ENCODE assay signal across 8 cellular contexts in the genomic region with DNA sequence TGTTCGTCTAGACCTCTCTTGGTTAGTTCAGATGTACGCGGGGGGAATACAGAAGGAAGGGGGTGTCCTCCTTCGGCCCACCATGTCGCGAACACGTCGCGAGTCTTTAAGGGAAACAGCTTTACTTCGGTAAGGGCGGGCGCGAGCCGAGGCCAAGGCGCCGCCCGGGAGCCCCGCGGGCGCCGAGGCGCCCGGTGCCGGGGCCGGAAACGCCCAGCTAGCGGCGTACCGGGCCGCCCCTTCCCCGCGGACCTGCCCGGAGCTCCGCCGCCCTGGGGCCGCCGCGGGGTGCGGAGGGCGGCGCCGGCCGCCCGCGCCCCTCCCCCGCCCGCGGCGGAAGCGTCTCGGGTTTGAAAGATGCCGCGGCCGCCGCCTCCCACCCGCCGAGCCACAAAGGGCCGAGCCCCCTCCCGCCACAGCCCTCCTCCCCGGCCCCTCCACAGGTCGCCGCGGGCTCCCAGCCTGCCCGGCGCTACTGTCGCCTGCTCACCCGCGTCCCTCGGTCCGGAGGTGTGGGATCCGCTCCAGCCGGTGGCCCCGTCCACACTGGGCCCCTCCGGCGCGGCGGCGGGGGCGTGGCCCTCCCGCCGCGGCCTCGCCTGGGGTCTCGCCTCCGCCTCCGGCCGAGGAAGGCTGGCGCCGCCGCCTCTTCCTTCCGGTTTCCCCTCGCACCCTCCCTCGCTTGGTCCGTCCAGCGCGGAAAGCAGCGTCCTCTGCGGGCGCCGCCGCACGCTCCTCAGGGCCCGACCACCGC. TPM values are rescaled to one million over a fixed set of nuclear protein-coding genes. Genes with fewer than 3 reads are reported as not detected.
DNase-seq lines count a peak whose midpoint lies in the region; ATAC-seq and TF ChIP-seq lines count a peak whose summit lies in the region.

Gene KBTBD2 (minus strand): TSS at position 715 of the 754 bp plus-strand sequence. CDS start 12,156 bp downstream, outside the sequence.

- no peak within 1 kb of the TSS for H2AFZ ChIP-seq in H9 (ENCODE audit: low read length)

- H3K9ac ChIP-seq in H9 (ENCODE audit: extremely low read depth, insufficient read length, low read length) (peak within 1 kb of the TSS; percentile 85), adipocyte (ENCODE audit: low read length) (peak within 1 kb of the TSS; percentile 97)

- H2AK5ac ChIP-seq in H9 (ENCODE audit: insufficient read length, low read length): no peak within 1 kb of the TSS

- peak; percentile 58 to 83 (median 74) for ATAC-seq in heart right ventricle
- ATAC-seq in upper lobe of left lung (ENCODE audit: low FRiP score in 2 of 2): peak; percentile 70 to 76

- H3K23ac ChIP-seq in H9 (ENCODE audit: insufficient read length, low read depth, low read length): no peak within 1 kb of the TSS

- peak in 3 of 4 donors; percentile 19 to 79 (median 64) for TF ChIP-seq POLR2A in upper lobe of left lung (IDR thresholded peaks at IDR 0.05)

- peak within 1 kb of the TSS; percentile 46 for H3T11ph ChIP-seq in H9 (ENCODE audit: low read length)

- peaks cover 29 to 34% of the 10 kb centered on the region in 2 experiments for H3K4me1 Mint-ChIP-seq in H9
- H3K4me1 Mint-ChIP-seq in progenitor cell of endocrine pancreas (ENCODE audit: low read depth): peaks cover 55% of the 10 kb centered on the region

- H3K14ac ChIP-seq in H9 (ENCODE audit: insufficient read depth, low read length): peak within 1 kb of the TSS; percentile 94

- peak within 1 kb of the TSS; percentile 88 for H3K4me2 ChIP-seq in H9 (ENCODE audit: insufficient read depth, insufficient read length, low read length)

- intact Hi-C loops in heart right ventricle (cut with DNase I): loop anchor here in 5 of 10 donors (5.0 kb wide), 7 partner anchors 44 to 399 kb away; partner anchors contain the start of genes FKBP9 (in 2 of the 5), AVL9 (in 1 of the 5), LSM5 (in 1 of the 5) and NT5C3A (in 1 of the 5)

- H3K4me3 ChIP-seq in GM06990 (replicated peaks; ENCODE audit: low read depth, low read length) (peak within 1 kb of the TSS; percentile 94), MG63 (peak within 1 kb of the TSS; percentile 68), adipocyte (ENCODE audit: low read length) (peak within 1 kb of the TSS; percentile 96), heart right ventricle (peak within 1 kb of the TSS; percentile 55 to 84 (median 75)), upper lobe of left lung (peak within 1 kb of the TSS; percentile 64 to 98 (median 78))

- WGBS in H9 (ENCODE audit: extremely low coverage, insufficient read length, low lambda C conversion rate): no CpG with 5 or more reads among the region's 104 CpGs
- WGBS in heart right ventricle, 2 donors: 0% methylated on average over 76 to 104 of the region's 104 CpGs
- WGBS in upper lobe of left lung, 2 donors: 0% methylated on average over 33 to 49 of the region's 104 CpGs

- H2BK15ac ChIP-seq in H9 (ENCODE audit: low read depth, low read length): no peak within 1 kb of the TSS

- H3K9me3 Mint-ChIP-seq in H9 (no peaks in the 10 kb centered on the region; a peak in 2 of 5 replicates), progenitor cell of endocrine pancreas (ENCODE audit: low read depth) (no peaks in the 10 kb centered on the region)

- peaks cover 11% of the 10 kb centered on the region for H3K23me2 ChIP-seq in H9 (ENCODE audit: insufficient read length, low read depth, low read length, poor library complexity, severe bottlenecking)

- peak within 1 kb of the TSS; percentile 99 for H3K27ac Mint-ChIP-seq in H9
- peak within 1 kb of the TSS; percentile 99 for H3K27ac Mint-ChIP-seq in progenitor cell of endocrine pancreas

- peak; percentile 91 for DNase-seq in GM06990 (ENCODE audit: extremely low read depth, insufficient read length)
- peak; percentile 76 for DNase-seq in H9
- DNase-seq in MG63: peak; percentile 93
- DNase-seq in SW480 (ENCODE audit: low spot score): peak; percentile 96
- DNase-seq in adipocyte (ENCODE audit: low read depth): peak; percentile 78
- DNase-seq in heart right ventricle: peak; percentile 88 to 90
- DNase-seq in progenitor cell of endocrine pancreas (ENCODE audit: low spot score, unreplicated experiment): peak; percentile 65
- DNase-seq in upper lobe of left lung: peak; percentile 81 to 94

- H3K4me3 Mint-ChIP-seq in H9: peak within 1 kb of the TSS; percentile 90 to 98
- H3K4me3 Mint-ChIP-seq in progenitor cell of endocrine pancreas (ENCODE audit: low read depth): peak within 1 kb of the TSS; percentile 96

- H3K79me2 ChIP-seq in H9 (ENCODE audit: insufficient read depth, low read length): peaks cover 30% of the 10 kb centered on the region; the same call in 1 of the 2 replicates

- peaks cover 8% of the 10 kb centered on the region for H3K27me3 Mint-ChIP-seq in H9 (ENCODE audit: low read depth)
- no peaks in the 10 kb centered on the region for H3K27me3 Mint-ChIP-seq in progenitor cell of endocrine pancreas

- no peak within 1 kb of the TSS for H2BK20ac ChIP-seq in H9 (ENCODE audit: low read depth, low read length, poor library complexity, severe bottlenecking)

- peak within 1 kb of the TSS; percentile 77 for H3K27ac ChIP-seq in H9 (ENCODE audit: insufficient read length, low read depth, low read length)
- H3K27ac ChIP-seq in heart right ventricle: peak within 1 kb of the TSS; percentile 93 to 99 (median 98)
- H3K27ac ChIP-seq in upper lobe of left lung: peak within 1 kb of the TSS; percentile 97 to 100 (median 98)

- no peak within 1 kb of the TSS for H2BK5ac ChIP-seq in H9 (ENCODE audit: insufficient read length, low read length)

- H4K8ac ChIP-seq in H9 (replicated peaks; ENCODE audit: insufficient read length, low read depth, low read length): no peak within 1 kb of the TSS

- peak within 1 kb of the TSS; percentile 13 for H4K5ac ChIP-seq in H9 (ENCODE audit: insufficient read length, low read depth, low read length)

- TF ChIP-seq CTCF in GM06990 (IDR thresholded peaks at IDR 0.05; ENCODE audit: insufficient read depth, low read length, poor library complexity, severe bottlenecking) (no peak), H9 (conservative IDR thresholded peaks at IDR 0.05) (no peak), heart right ventricle (IDR thresholded peaks at IDR 0.05) (peak in 3 of 9 donors; percentile 31 to 50 (median 50)), progenitor cell of endocrine pancreas (IDR thresholded peaks at IDR 0.05; ENCODE audit: unreplicated experiment) (no peak), upper lobe of left lung (IDR thresholded peaks at IDR 0.05) (peak in 2 of 6 experiments; percentile 22)

- H3K4ac ChIP-seq in H9 (ENCODE audit: low read depth, low read length): no peak within 1 kb of the TSS; the same call in 1 of the 2 replicates

- H4K20me1 ChIP-seq in H9 (ENCODE audit: control insufficient read depth, insufficient read depth, insufficient read length): no peaks in the 10 kb centered on the region

- H2BK120ac ChIP-seq in H9 (ENCODE audit: low read depth, low read length, poor library complexity, severe bottlenecking): peak within 1 kb of the TSS; percentile 71

- H3K36me3 Mint-ChIP-seq in H9 (ENCODE audit: insufficient read depth in 1 of 3, low read depth in 3 of 3) (no peaks in the 10 kb centered on the region; a peak in 2 of 7 replicates), progenitor cell of endocrine pancreas (ENCODE audit: insufficient read depth) (no peaks in the 10 kb centered on the region)

- H2BK12ac ChIP-seq in H9 (ENCODE audit: insufficient read length, low read depth, low read length): peak within 1 kb of the TSS; percentile 38

- H3K4me1 ChIP-seq in H9 (ENCODE audit: insufficient read depth, low read length) (no peaks in the 10 kb centered on the region), adipocyte (ENCODE audit: control insufficient read depth, insufficient read depth, low read length) (peaks cover 40% of the 10 kb centered on the region), heart right ventricle (peaks cover 0 to 63% (median 56%) of the 10 kb centered on the region in 9 donors), upper lobe of left lung (peaks cover 35 to 50% (median 46%) of the 10 kb centered on the region in 4 donors)

- H3K9me3 ChIP-seq in H9 (ENCODE audit: control insufficient read depth, low read depth, low read length) (no peaks in the 10 kb centered on the region), MG63 (no peaks in the 10 kb centered on the region), adipocyte (ENCODE audit: control insufficient read depth, low read length) (no peaks in the 10 kb centered on the region), heart right ventricle (no peaks in the 10 kb centered on the region), upper lobe of left lung (no peaks in the 10 kb centered on the region)

- peak in 1 of 4 donors; percentile 36 for TF ChIP-seq EP300 in upper lobe of left lung (IDR thresholded peaks at IDR 0.05)

- H3K36me3 ChIP-seq in GM06990 (ENCODE audit: control insufficient read depth, insufficient read depth, low read length) (no peaks in the 10 kb centered on the region), MG63 (peaks cover 3% of the 10 kb centered on the region; the same call in 1 of the 2 replicates), adipocyte (ENCODE audit: control insufficient read depth, insufficient read depth, low read length, severe bottlenecking) (no peaks in the 10 kb centered on the region), heart right ventricle (no peaks in the 10 kb centered on the region), upper lobe of left lung (no peaks in the 10 kb centered on the region)

- H3K56ac ChIP-seq in H9 (ENCODE audit: insufficient read length, low read depth, low read length): no peak within 1 kb of the TSS

- H3K27me3 ChIP-seq in GM06990 (replicated peaks; ENCODE audit: control insufficient read depth, insufficient read depth, low read length) (no peaks in the 10 kb centered on the region), H9 (ENCODE audit: insufficient read depth, low read length) (no peaks in the 10 kb centered on the region), MG63 (no peaks in the 10 kb centered on the region), adipocyte (replicated peaks; ENCODE audit: control insufficient read depth, insufficient read depth, low read length) (no peaks in the 10 kb centered on the region), heart right ventricle (no peaks in the 10 kb centered on the region), upper lobe of left lung (no peaks in the 10 kb centered on the region)

- peak within 1 kb of the TSS; percentile 93 for H3K18ac ChIP-seq in H9 (ENCODE audit: insufficient read length, low read depth, low read length)

- H4K91ac ChIP-seq in H9 (ENCODE audit: insufficient read length, low read depth, low read length): no peak within 1 kb of the TSS

- peaks cover 5% of the 10 kb centered on the region for H3K79me1 ChIP-seq in H9 (ENCODE audit: insufficient read depth, low read depth, low read length, poor library complexity, severe bottlenecking)

RNA-seq across cellular contexts. Expression of gene KBTBD2, which starts in this region (rescaled TPM):
- total RNA-seq in H9 (2021) (31.5 and 34.2 TPM in 2 replicates), heart right ventricle (10 to 100 TPM; 22.0 to 34.1 (median 24.9) TPM), progenitor cell of endocrine pancreas (47.5 and 48.1 TPM in 2 replicates), upper lobe of left lung (10 to 100 TPM; 19.0 to 53.1 (median 32.2) TPM)
- total RNA-seq in MG63 (2014; rRNA removed; shearing (Covaris generic); ENCODE audit: low replicate concordance): 23.4 and 34.0 TPM in 2 replicates
- polyA plus RNA-seq in heart right ventricle: 10 to 100 TPM; 13.3 to 15.9 TPM

Comparison
In these comparisons a context has a peak if more than half of its experiments do, and no peak if none do; other contexts are left out.
1. Peak in every context shown above with its lines: DNase-seq, ATAC-seq, H3K4me3 ChIP-seq and H3K27ac ChIP-seq.